ENCODE assay signal across 15 cellular contexts in genomic region chr9:91489391-91489899, GRCh38.
DNase-seq lines count a peak whose midpoint lies in the region; ATAC-seq, FAIRE-seq and TF ChIP-seq lines count a peak whose summit lies in the region.
"Had no signal": no experiment of that assay in that cellular context is flagged by ENCODE, and none has a peak within 500 bp of the region (broad histone marks: within the 10 kb centered on the region; RNA-seq: fewer than 3 reads in every experiment).

No MANE protein-coding gene starts in this region.

- H3K27ac Mint-ChIP-seq in natural killer cell treated with Interleukin-12 subunit alpha and Interleukin-12 subunit beta and Interleukin-15 and Interleukin-18, amount 100 ng/mL, for 72 hours = no peak overlapping the region
- H3K27ac Mint-ChIP-seq: CD4-positive, alpha-beta T cell had no signal

- H3K27me3 Mint-ChIP-seq in natural killer cell treated with Interleukin-12 subunit alpha and Interleukin-12 subunit beta and Interleukin-15 and Interleukin-18, amount 100 ng/mL, for 72 hours = peaks cover 5 to 12% of the 10 kb centered on the region in 2 donors

- H3K4me1 Mint-ChIP-seq in natural killer cell treated with Interleukin-12 subunit alpha and Interleukin-12 subunit beta and Interleukin-15 and Interleukin-18, amount 100 ng/mL, for 72 hours (ENCODE audit: low read depth in 2 of 2) = peaks cover 11 to 12% of the 10 kb centered on the region in 2 donors

- H3K4me3 ChIP-seq in bronchial epithelial cell (ENCODE audit: low read depth, low read length) = no peak overlapping the region
- H3K4me3 ChIP-seq: prostate gland, suprapubic skin had no signal

- H3K9me3 Mint-ChIP-seq in natural killer cell treated with Interleukin-12 subunit alpha and Interleukin-12 subunit beta and Interleukin-15 and Interleukin-18, amount 100 ng/mL, for 72 hours = no peaks in the 10 kb centered on the region
- H3K9me3 Mint-ChIP-seq: CD4-positive, alpha-beta T cell had no signal

- peak; percentile 60 for DNase-seq in AG08395 (ENCODE audit: low spot score)
- DNase-seq in GM03348 (ENCODE audit: low spot score) = peak; percentile 46
- no peak for DNase-seq in bronchial epithelial cell (ENCODE audit: low read depth)
- DNase-seq in natural killer cell treated with Interleukin-12 subunit alpha and Interleukin-12 subunit beta and Interleukin-15 and Interleukin-18, amount 100 ng/mL, for 72 hours (ENCODE audit: low spot score) = no peak
- DNase-seq in NCI-H2081 (lab: John Stamatoyannopoulos, UW) = no peak
- DNase-seq in NCI-H345 treated with DMSO at 0.1 percent for 48 hours (lab: John Stamatoyannopoulos, UW; ENCODE audit: unreplicated experiment) = no peak
- no peak for DNase-seq in NCI-H2196 (lab: John Stamatoyannopoulos, UW; ENCODE audit: unreplicated experiment)
- DNase-seq: CD4-positive, alpha-beta T cell; GF-D8; mesendoderm; NCI-H1105 treated with DMSO at 0.1 percent for 48 hours; SHP77 treated with DMSO at 0.1 percent for 48 hours had no signal

- peak; percentile 66 to 76 for ATAC-seq in natural killer cell treated with Interleukin-12 subunit alpha and Interleukin-12 subunit beta and Interleukin-15 and Interleukin-18, amount 100 ng/mL, for 72 hours
- ATAC-seq in HG02588 (IDR thresholded peaks at IDR 0.05; ENCODE audit: unreplicated experiment) = no peak

- H3K36me3 ChIP-seq in bronchial epithelial cell (ENCODE audit: control insufficient read depth, insufficient read depth, low read length) = no peaks in the 10 kb centered on the region
- H3K36me3 ChIP-seq: prostate gland, suprapubic skin had no signal

- peak; percentile 79 for FAIRE-seq in bronchial epithelial cell (lab: Jason Lieb, UNC)

- TF ChIP-seq CTCF in bronchial epithelial cell (IDR thresholded peaks at IDR 0.05; ENCODE audit: insufficient read depth, low read length, severe bottlenecking) = no peak

- no peak overlapping the region for H3K4me3 Mint-ChIP-seq in natural killer cell treated with Interleukin-12 subunit alpha and Interleukin-12 subunit beta and Interleukin-15 and Interleukin-18, amount 100 ng/mL, for 72 hours
- H3K4me3 Mint-ChIP-seq: CD4-positive, alpha-beta T cell had no signal

- H3K36me3 Mint-ChIP-seq in natural killer cell treated with Interleukin-12 subunit alpha and Interleukin-12 subunit beta and Interleukin-15 and Interleukin-18, amount 100 ng/mL, for 72 hours = peaks cover 2% of the 10 kb centered on the region

- no peaks in the 10 kb centered on the region for H3K27me3 ChIP-seq in bronchial epithelial cell (ENCODE audit: control insufficient read depth, insufficient read depth, low read length)
- H3K27me3 ChIP-seq: suprapubic skin had no signal

Comparison
In these comparisons a context has a peak if more than half of its experiments do, and no peak if none do; other contexts are left out.
1. DNase-seq: peak in AG08395 (single experiment) and GM03348 (single experiment); none in bronchial epithelial cell (single experiment), natural killer cell treated with Interleukin-12 subunit alpha and Interleukin-12 subunit beta and Interleukin-15 and Interleukin-18, amount 100 ng/mL, for 72 hours (single experiment), NCI-H2081 (0 of 2), NCI-H345 treated with DMSO at 0.1 percent for 48 hours (single experiment) and NCI-H2196 (single experiment).